36 cellular contexts compared by ENCODE assay signal in the genomic region with DNA sequence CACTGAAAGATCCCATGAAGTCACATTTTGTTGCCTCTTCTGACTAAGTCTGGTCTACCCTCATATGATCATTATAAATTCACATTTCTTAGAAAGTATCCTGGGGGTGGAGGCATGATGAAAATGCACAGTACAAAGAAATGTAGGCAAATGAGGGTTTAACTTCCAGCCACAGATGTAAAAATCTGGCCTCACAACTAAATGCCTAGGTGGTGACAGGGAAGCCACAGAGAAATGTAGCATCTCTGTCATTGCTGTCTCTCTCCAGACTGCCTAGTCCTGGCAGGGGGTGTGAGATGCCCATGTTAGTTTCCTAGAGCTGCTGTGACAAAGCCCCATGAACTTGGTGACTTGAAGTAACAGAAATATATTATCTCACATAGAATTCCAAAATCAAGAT.
"Had no signal": no experiment of that assay in that cellular context is flagged by ENCODE, and none has a peak within 500 bp of the region (broad histone marks: within the 10 kb centered on the region; RNA-seq: fewer than 3 reads in every experiment).

No MANE protein-coding gene starts in this region.

- H3K27me3 ChIP-seq: adrenal gland, cardiac muscle cell had no signal

- H3K4me1 Mint-ChIP-seq: activated B cell treated with CpG ODN at 0.5 μM for 24 hours; activated CD4-positive, alpha-beta T cell treated with anti-CD3 and anti-CD28 coated beads, Interleukin-2, amount 10 ng/mL, durations not matched to agents 24 days and 14 days; activated naive CD8-positive, alpha-beta T cell treated with anti-CD3 and anti-CD28 coated beads, Interleukin-2, amount 10 ng/mL, durations not matched to agents 7 days and 5 days; activated T-helper 17 cell treated with anti-CD3 and anti-CD28 coated beads, Interleukin-2, amount 50 U/mL, for 72 hours; brain; central memory CD8-positive, alpha-beta T cell had no signal

- H3K27ac ChIP-seq: adrenal gland, cardiac muscle cell, VCaP had no signal

- H3K4me3 Mint-ChIP-seq: activated B cell treated with CpG ODN at 0.5 μM for 24 hours; activated CD4-positive, alpha-beta memory T cell treated with anti-CD3 and anti-CD28 coated beads for 36 hours; activated CD4-positive, alpha-beta T cell treated with anti-CD3 and anti-CD28 coated beads, Interleukin-2, amount 10 ng/mL, durations not matched to agents 24 days and 14 days; activated naive CD4-positive, alpha-beta T cell treated with anti-CD3 and anti-CD28 coated beads for 36 hours; activated naive CD8-positive, alpha-beta T cell treated with anti-CD3 and anti-CD28 coated beads, Interleukin-2, amount 10 ng/mL, durations not matched to agents 7 days and 5 days; activated T-cell treated with anti-CD3 and anti-CD28 coated beads, Interleukin-2, amount 50 U/mL, for 4 hours; activated T-cell treated with anti-CD3 and anti-CD28 coated beads, Interleukin-2, amount 50 U/mL, for 72 hours; activated T-helper 1 cell treated with anti-CD3 and anti-CD28 coated beads, Interleukin-12 subunit alpha, Interleukin-12 subunit beta, Interleukin-2, Interleukin-4 antibody, amounts not matched to agents 30 ng/mL and 10 ng/mL and 1 ng/mL, durations not matched to agents 14 hours and 24 hours and 36 hours; activated T-helper 17 cell treated with anti-CD3 and anti-CD28 coated beads, Interleukin-2, amount 50 U/mL, for 72 hours; brain; central memory CD8-positive, alpha-beta T cell; T-helper 1 cell treated with Interleukin-12 subunit alpha and Interleukin-12 subunit beta and Interleukin-4 antibody, amounts not matched to agents 30 μg/mL and 1 μg/mL, for 36 hours; T-helper 2 cell treated with Interferon-gamma antibody and Interleukin-4, amounts not matched to agents 5 μg/mL and 100 μg/mL, for 36 hours had no signal

- H3K9me3 ChIP-seq: adrenal gland had no signal

- H3K36me3 ChIP-seq: adrenal gland, cardiac muscle cell had no signal

- DNase-seq: activated B cell treated with CpG ODN at 0.5 μM for 24 hours; activated CD4-positive, alpha-beta memory T cell treated with anti-CD3 and anti-CD28 coated beads for 36 hours; activated CD4-positive, alpha-beta T cell treated with anti-CD3 and anti-CD28 coated beads for 4 hours; activated CD4-positive, alpha-beta T cell treated with anti-CD3 and anti-CD28 coated beads, Interleukin-2, amount 10 ng/mL, durations not matched to agents 24 days and 14 days; activated CD4-positive, alpha-beta T cell treated with anti-CD3 and anti-CD28 coated beads, Interleukin-2, amount 50 U/mL, for 1 hour; activated CD4-positive, alpha-beta T cell treated with anti-CD3 and anti-CD28 coated beads, Interleukin-2, amount 50 U/mL, for 4 hours; activated CD4-positive, CD25-positive, alpha-beta regulatory T cell treated with anti-CD3 and anti-CD28 coated beads, Interleukin-2, amount 50 U/mL, for 72 hours; activated CD8-positive, alpha-beta memory T cell treated with anti-CD3 and anti-CD28 coated beads, Interleukin-2, amount 50 U/mL, for 4 hours; activated effector memory CD4-positive, alpha-beta T cell treated with anti-CD3 and anti-CD28 coated beads, Interleukin-2, amount 50 U/mL, for 16 hours; activated gamma-delta T cell treated with Interleukin-2 at 50 U/mL for 16 hours; activated naive CD4-positive, alpha-beta T cell; activated naive CD4-positive, alpha-beta T cell treated with anti-CD3 and anti-CD28 coated beads for 36 hours; activated naive CD4-positive, alpha-beta T cell treated with anti-CD3 and anti-CD28 coated beads, Interleukin-2, amount 50 U/mL, for 16 hours; activated naive CD8-positive, alpha-beta T cell treated with anti-CD3 and anti-CD28 coated beads, Interleukin-2, amount 10 ng/mL, durations not matched to agents 7 days and 5 days; activated T-cell treated with anti-CD3 and anti-CD28 coated beads for 4 hours; activated T-cell treated with anti-CD3 and anti-CD28 coated beads, Interleukin-2, amount 50 U/mL, for 1 hour; activated T-cell treated with anti-CD3 and anti-CD28 coated beads, Interleukin-2, amount 50 U/mL, for 4 hours; activated T-cell treated with anti-CD3 and anti-CD28 coated beads, Interleukin-2, amount 50 U/mL, for 72 hours; adrenal gland; amniotic stem cell; aorta; caudate nucleus; cerebellar nuclear complex; SW 1271; T-helper 1 cell; T-helper 2 cell; T-helper 9 cell had no signal

- H3K27me3 Mint-ChIP-seq: activated B cell treated with CpG ODN at 0.5 μM for 24 hours; activated CD4-positive, alpha-beta memory T cell treated with anti-CD3 and anti-CD28 coated beads for 36 hours; activated CD4-positive, alpha-beta T cell treated with anti-CD3 and anti-CD28 coated beads, Interleukin-2, amount 10 ng/mL, durations not matched to agents 24 days and 14 days; activated naive CD8-positive, alpha-beta T cell treated with anti-CD3 and anti-CD28 coated beads, Interleukin-2, amount 10 ng/mL, durations not matched to agents 7 days and 5 days; activated T-helper 17 cell treated with anti-CD3 and anti-CD28 coated beads, Interleukin-2, amount 50 U/mL, for 72 hours; brain; central memory CD8-positive, alpha-beta T cell had no signal

- H3K9me3 Mint-ChIP-seq: activated B cell treated with CpG ODN at 0.5 μM for 24 hours; activated CD4-positive, alpha-beta memory T cell treated with anti-CD3 and anti-CD28 coated beads for 36 hours; activated CD4-positive, alpha-beta T cell treated with anti-CD3 and anti-CD28 coated beads, Interleukin-2, amount 10 ng/mL, durations not matched to agents 24 days and 14 days; activated naive CD4-positive, alpha-beta T cell treated with anti-CD3 and anti-CD28 coated beads for 36 hours; activated naive CD4-positive, alpha-beta T cell treated with anti-CD3 and anti-CD28 coated beads, Interleukin-2, amount 50 U/mL, for 72 hours; activated naive CD8-positive, alpha-beta T cell treated with anti-CD3 and anti-CD28 coated beads, Interleukin-2, amount 10 ng/mL, durations not matched to agents 7 days and 5 days; activated T-cell treated with anti-CD3 and anti-CD28 coated beads, Interleukin-2, amount 50 U/mL, for 4 hours; activated T-helper 1 cell treated with anti-CD3 and anti-CD28 coated beads, Interleukin-12 subunit alpha, Interleukin-12 subunit beta, Interleukin-2, Interleukin-4 antibody, amounts not matched to agents 30 ng/mL and 10 ng/mL and 1 ng/mL, durations not matched to agents 14 hours and 24 hours and 36 hours; activated T-helper 17 cell treated with anti-CD3 and anti-CD28 coated beads, Interleukin-2, amount 50 U/mL, for 72 hours; brain; T-helper 1 cell treated with Interleukin-12 subunit alpha and Interleukin-12 subunit beta and Interleukin-4 antibody, amounts not matched to agents 30 μg/mL and 1 μg/mL, for 36 hours; T-helper 2 cell treated with Interferon-gamma antibody and Interleukin-4, amounts not matched to agents 5 μg/mL and 100 μg/mL, for 36 hours had no signal

- ATAC-seq: activated T-cell treated with anti-CD3 and anti-CD28 coated beads, Interleukin-2, amount 50 U/mL, for 4 hours; activated T-helper 17 cell treated with anti-CD3 and anti-CD28 coated beads, Interleukin-2, amount 50 U/mL, for 72 hours had no signal

- H3K27ac Mint-ChIP-seq: activated B cell treated with CpG ODN at 0.5 μM for 24 hours; activated CD4-positive, alpha-beta memory T cell treated with anti-CD3 and anti-CD28 coated beads for 36 hours; activated CD4-positive, alpha-beta T cell treated with anti-CD3 and anti-CD28 coated beads, Interleukin-2, amount 10 ng/mL, durations not matched to agents 24 days and 14 days; activated naive CD4-positive, alpha-beta T cell treated with anti-CD3 and anti-CD28 coated beads for 36 hours; activated naive CD4-positive, alpha-beta T cell treated with anti-CD3 and anti-CD28 coated beads, Interleukin-2, amount 50 U/mL, for 72 hours; activated naive CD8-positive, alpha-beta T cell treated with anti-CD3 and anti-CD28 coated beads, Interleukin-2, amount 10 ng/mL, durations not matched to agents 7 days and 5 days; activated T-cell treated with anti-CD3 and anti-CD28 coated beads, Interleukin-2, amount 50 U/mL, for 72 hours; activated T-helper 1 cell treated with anti-CD3 and anti-CD28 coated beads, Interleukin-12 subunit alpha, Interleukin-12 subunit beta, Interleukin-2, Interleukin-4 antibody, amounts not matched to agents 30 ng/mL and 10 ng/mL and 1 ng/mL, durations not matched to agents 14 hours and 24 hours and 36 hours; activated T-helper 17 cell treated with anti-CD3 and anti-CD28 coated beads, Interleukin-2, amount 50 U/mL, for 72 hours; brain; T-helper 1 cell treated with Interleukin-12 subunit alpha and Interleukin-12 subunit beta and Interleukin-4 antibody, amounts not matched to agents 30 μg/mL and 1 μg/mL, for 36 hours; T-helper 2 cell treated with Interferon-gamma antibody and Interleukin-4, amounts not matched to agents 5 μg/mL and 100 μg/mL, for 36 hours had no signal

- H3K4me1 ChIP-seq: adrenal gland had no signal

- H3K36me3 Mint-ChIP-seq: activated CD4-positive, alpha-beta memory T cell treated with anti-CD3 and anti-CD28 coated beads for 36 hours; activated naive CD4-positive, alpha-beta T cell treated with anti-CD3 and anti-CD28 coated beads, Interleukin-2, amount 50 U/mL, for 72 hours; activated naive CD8-positive, alpha-beta T cell treated with anti-CD3 and anti-CD28 coated beads, Interleukin-2, amount 10 ng/mL, durations not matched to agents 7 days and 5 days; brain had no signal

- H3K4me3 ChIP-seq: adrenal gland, cardiac muscle cell had no signal
